Comparison of ENCODE assay signal across 1 cellular context in the genomic region with DNA sequence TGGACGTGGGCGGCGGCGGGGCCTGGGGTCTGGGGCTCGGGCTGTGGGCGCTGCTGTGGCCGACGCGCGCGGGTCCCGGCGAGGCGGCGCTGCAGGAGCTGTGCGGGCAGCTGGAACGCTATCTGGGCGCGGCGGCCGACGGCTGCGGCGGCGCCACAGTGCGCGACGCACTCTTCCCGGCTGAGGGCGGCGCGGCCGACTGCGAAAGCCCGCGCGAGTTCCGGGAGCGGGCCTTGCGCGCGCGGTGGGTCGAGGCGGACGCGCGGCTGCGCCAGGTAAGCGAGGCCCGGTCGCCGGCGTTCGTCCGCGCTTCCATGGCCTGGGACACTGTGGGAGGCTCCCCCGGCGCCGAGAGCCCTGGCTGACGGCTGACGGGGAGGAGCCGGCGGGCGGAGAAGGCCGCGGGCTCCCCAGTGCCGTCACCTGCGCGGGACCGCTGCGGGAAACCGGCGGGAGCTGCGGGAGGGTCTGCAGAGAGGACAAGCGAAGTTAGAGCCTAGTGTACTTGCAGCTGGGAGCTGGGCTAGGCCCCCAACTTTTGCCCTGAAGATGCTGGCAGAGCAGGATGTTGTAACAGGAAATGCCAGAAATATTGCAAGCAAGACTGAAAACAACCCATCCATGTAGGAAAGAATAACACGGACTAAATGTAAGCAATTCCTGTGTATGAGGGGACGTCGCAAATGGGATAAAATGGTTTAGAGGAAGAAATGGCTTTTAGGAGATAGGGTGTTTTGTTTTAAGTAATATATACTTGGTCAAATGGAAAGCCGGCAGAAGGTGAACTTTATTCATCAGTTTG.
TF ChIP-seq lines count a peak whose summit lies in the region.

No MANE protein-coding gene starts in this region.

TF ChIP-seq in HepG2, 621 proteins besides CTCF, POLR2A, EP300 and RAD21 (continued from another document):
- TF ChIP-seq, protein P1, sequence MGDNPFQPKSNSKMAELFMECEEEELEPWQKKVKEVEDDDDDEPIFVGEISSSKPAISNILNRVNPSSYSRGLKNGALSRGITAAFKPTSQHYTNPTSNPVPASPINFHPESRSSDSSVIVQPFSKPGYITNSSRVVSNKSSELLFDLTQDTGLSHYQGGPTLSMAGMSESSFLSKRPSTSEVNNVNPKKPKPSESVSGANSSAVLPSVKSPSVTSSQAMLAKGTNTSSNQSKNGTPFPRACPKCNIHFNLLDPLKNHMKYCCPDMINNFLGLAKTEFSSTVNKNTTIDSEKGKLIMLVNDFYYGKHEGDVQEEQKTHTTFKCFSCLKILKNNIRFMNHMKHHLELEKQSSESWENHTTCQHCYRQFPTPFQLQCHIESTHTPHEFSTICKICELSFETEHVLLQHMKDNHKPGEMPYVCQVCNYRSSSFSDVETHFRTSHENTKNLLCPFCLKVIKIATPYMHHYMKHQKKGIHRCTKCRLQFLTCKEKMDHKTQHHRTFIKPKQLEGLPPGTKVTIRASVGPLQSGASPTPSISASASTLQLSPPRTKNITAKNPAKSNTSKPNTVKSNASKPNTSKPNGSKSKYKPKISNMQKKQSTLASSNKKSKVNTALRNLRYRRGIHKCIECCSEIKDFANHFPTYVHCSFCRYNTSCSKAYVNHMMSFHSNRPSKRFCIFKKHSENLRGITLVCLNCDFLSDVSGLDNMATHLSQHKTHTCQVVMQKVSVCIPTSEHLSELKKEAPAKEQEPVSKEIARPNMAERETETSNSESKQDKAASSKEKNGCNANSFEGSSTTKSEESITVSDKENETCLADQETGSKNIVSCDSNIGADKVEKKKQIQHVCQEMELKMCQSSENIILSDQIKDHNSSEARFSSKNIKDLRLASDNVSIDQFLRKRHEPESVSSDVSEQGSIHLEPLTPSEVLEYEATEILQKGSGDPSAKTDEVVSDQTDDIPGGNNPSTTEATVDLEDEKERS (CRISPR knock-in tag; IDR thresholded peaks at IDR 0.05), result no peak
- TF ChIP-seq FOXM1 (CRISPR knock-in tag; IDR thresholded peaks at IDR 0.05), result no peak
- 0 out of 2 replicates have a peak, but pooled peaks have one; percentile 11 for TF ChIP-seq GABPA (IDR thresholded peaks at IDR 0.05; ENCODE audit: low read depth, low read length)
- TF ChIP-seq GABPA (CRISPR knock-in tag; IDR thresholded peaks at IDR 0.05; ENCODE audit: low read depth), result peak; percentile 45; the same call in 1 of the 2 replicates
- no peak; the same call in 1 of the 2 replicates for TF ChIP-seq ZFYVE20 (CRISPR knock-in tag; IDR thresholded peaks at IDR 0.05; ENCODE audit: borderline replicate concordance, low read depth)
- TF ChIP-seq REXO4 (CRISPR knock-in tag; IDR thresholded peaks at IDR 0.05; ENCODE audit: borderline replicate concordance), result no peak
- TF ChIP-seq, protein P2, sequence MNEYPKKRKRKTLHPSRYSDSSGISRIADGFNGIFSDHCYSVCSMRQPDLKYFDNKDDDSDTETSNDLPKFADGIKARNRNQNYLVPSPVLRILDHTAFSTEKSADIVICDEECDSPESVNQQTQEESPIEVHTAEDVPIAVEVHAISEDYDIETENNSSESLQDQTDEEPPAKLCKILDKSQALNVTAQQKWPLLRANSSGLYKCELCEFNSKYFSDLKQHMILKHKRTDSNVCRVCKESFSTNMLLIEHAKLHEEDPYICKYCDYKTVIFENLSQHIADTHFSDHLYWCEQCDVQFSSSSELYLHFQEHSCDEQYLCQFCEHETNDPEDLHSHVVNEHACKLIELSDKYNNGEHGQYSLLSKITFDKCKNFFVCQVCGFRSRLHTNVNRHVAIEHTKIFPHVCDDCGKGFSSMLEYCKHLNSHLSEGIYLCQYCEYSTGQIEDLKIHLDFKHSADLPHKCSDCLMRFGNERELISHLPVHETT (CRISPR knock-in tag; conservative IDR thresholded peaks at IDR 0.05), result peak; percentile 22; the same call in 1 of the 2 replicates
- TF ChIP-seq TBL1XR1 (IDR thresholded peaks at IDR 0.05; ENCODE audit: borderline replicate concordance, low read length, partially characterized antibody), result no peak
- TF ChIP-seq ZNF547 (CRISPR knock-in tag; IDR thresholded peaks at IDR 0.05), result peak; percentile 63; the same call in 1 of the 2 replicates
- 0 out of 2 replicates have a peak, but pooled peaks have one; percentile 32 for TF ChIP-seq TARDBP (CRISPR knock-in tag; IDR thresholded peaks at IDR 0.05)
- TF ChIP-seq, protein P3, sequence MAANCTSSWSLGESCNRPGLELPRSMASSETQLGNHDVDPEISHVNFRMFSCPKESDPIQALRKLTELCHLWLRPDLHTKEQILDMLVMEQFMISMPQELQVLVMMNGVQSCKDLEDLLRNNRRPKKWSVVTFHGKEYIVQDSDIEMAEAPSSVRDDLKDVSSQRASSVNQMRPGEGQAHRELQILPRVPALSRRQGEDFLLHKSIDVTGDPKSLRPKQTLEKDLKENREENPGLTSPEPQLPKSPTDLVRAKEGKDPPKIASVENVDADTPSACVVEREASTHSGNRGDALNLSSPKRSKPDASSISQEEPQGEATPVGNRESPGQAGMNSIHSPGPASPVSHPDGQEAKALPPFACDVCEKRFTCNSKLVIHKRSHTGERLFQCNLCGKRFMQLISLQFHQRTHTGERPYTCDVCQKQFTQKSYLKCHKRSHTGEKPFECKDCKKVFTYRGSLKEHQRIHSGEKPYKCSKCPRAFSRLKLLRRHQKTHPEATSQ (CRISPR knock-in tag; IDR thresholded peaks at IDR 0.05; ENCODE audit: borderline replicate concordance), result no peak
- TF ChIP-seq, protein P4, sequence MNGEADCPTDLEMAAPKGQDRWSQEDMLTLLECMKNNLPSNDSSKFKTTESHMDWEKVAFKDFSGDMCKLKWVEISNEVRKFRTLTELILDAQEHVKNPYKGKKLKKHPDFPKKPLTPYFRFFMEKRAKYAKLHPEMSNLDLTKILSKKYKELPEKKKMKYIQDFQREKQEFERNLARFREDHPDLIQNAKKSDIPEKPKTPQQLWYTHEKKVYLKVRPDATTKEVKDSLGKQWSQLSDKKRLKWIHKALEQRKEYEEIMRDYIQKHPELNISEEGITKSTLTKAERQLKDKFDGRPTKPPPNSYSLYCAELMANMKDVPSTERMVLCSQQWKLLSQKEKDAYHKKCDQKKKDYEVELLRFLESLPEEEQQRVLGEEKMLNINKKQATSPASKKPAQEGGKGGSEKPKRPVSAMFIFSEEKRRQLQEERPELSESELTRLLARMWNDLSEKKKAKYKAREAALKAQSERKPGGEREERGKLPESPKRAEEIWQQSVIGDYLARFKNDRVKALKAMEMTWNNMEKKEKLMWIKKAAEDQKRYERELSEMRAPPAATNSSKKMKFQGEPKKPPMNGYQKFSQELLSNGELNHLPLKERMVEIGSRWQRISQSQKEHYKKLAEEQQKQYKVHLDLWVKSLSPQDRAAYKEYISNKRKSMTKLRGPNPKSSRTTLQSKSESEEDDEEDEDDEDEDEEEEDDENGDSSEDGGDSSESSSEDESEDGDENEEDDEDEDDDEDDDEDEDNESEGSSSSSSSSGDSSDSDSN (CRISPR knock-in tag; IDR thresholded peaks at IDR 0.05), result peak; percentile 75
- TF ChIP-seq SMC3 (IDR thresholded peaks at IDR 0.05; ENCODE audit: low read length), result no peak
- TF ChIP-seq STAG1 (CRISPR knock-in tag; IDR thresholded peaks at IDR 0.05), result no peak
